ENCODE assay signal across 1 cellular context in genomic region chr4:1081689-1082040, GRCh38.
TF ChIP-seq lines count a peak whose summit lies in the region.

No MANE protein-coding gene starts in this region.

TF ChIP-seq in IMR-90, 13 proteins besides CTCF, POLR2A, EP300 and RAD21 (continued from another document):
- TF ChIP-seq, protein P1, sequence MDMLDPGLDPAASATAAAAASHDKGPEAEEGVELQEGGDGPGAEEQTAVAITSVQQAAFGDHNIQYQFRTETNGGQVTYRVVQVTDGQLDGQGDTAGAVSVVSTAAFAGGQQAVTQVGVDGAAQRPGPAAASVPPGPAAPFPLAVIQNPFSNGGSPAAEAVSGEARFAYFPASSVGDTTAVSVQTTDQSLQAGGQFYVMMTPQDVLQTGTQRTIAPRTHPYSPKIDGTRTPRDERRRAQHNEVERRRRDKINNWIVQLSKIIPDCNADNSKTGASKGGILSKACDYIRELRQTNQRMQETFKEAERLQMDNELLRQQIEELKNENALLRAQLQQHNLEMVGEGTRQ (IDR thresholded peaks at IDR 0.05; ENCODE audit: low read depth, low read length), result no peak
- TF ChIP-seq MAZ (IDR thresholded peaks at IDR 0.05; ENCODE audit: borderline replicate concordance, low read depth, low read length), result no peak
- TF ChIP-seq RFX5 (IDR thresholded peaks at IDR 0.05; ENCODE audit: low read depth, low read length), result no peak
- no peak for TF ChIP-seq CHD1 (IDR thresholded peaks at IDR 0.05; ENCODE audit: low read depth, low read length)
- no peak for TF ChIP-seq BHLHE40 (IDR thresholded peaks at IDR 0.05; ENCODE audit: low read depth, low read length)
- TF ChIP-seq FOS (IDR thresholded peaks at IDR 0.05; ENCODE audit: low read depth, low read length), result no peak
